Comparison of ENCODE assay signal across 1 cellular context in genomic region chr14:31030406-31030805, GRCh38.
TF ChIP-seq lines count a peak whose summit lies in the region.

No MANE protein-coding gene starts in this region.

TF ChIP-seq in HepG2, 621 proteins besides CTCF, POLR2A, EP300 and RAD21 (continued from another document):
- TF ChIP-seq ZXDC (CRISPR knock-in tag; IDR thresholded peaks at IDR 0.05) (no peak), ZNF30 (CRISPR knock-in tag; IDR thresholded peaks at IDR 0.05) (no peak), SYNCRIP (IDR thresholded peaks at IDR 0.05; ENCODE audit: insufficient read depth, low read depth, low read length) (no peak), ZNF704 (CRISPR knock-in tag; IDR thresholded peaks at IDR 0.05; ENCODE audit: borderline replicate concordance) (no peak), HDAC1 (CRISPR knock-in tag; IDR thresholded peaks at IDR 0.05) (0 out of 2 replicates have a peak, but pooled peaks have one; percentile 19), SIX4 (CRISPR knock-in tag; IDR thresholded peaks at IDR 0.05) (no peak), TFAP4 (IDR thresholded peaks at IDR 0.05; ENCODE audit: borderline replicate concordance, low read depth) (no peak), ZFYVE20 (CRISPR knock-in tag; IDR thresholded peaks at IDR 0.05; ENCODE audit: borderline replicate concordance, low read depth) (no peak), ZNF614 (CRISPR knock-in tag; IDR thresholded peaks at IDR 0.05; ENCODE audit: borderline replicate concordance) (no peak), LBX2 (CRISPR knock-in tag; IDR thresholded peaks at IDR 0.05; ENCODE audit: borderline replicate concordance) (no peak), ZNF205 (CRISPR knock-in tag; IDR thresholded peaks at IDR 0.05) (no peak), ZNF484 (CRISPR knock-in tag; IDR thresholded peaks at IDR 0.05; ENCODE audit: borderline replicate concordance, low read depth) (no peak), KAT7 (CRISPR knock-in tag; IDR thresholded peaks at IDR 0.05; ENCODE audit: borderline replicate concordance) (no peak; the same call in 1 of the 2 replicates), FOXK2 (IDR thresholded peaks at IDR 0.05) (no peak), PPARG (CRISPR knock-in tag; conservative IDR thresholded peaks at IDR 0.05) (no peak), TEAD3 (CRISPR knock-in tag; optimal IDR thresholded peaks at IDR 0.05; ENCODE audit: borderline replicate concordance) (peak; percentile 20), SMARCC2 (IDR thresholded peaks at IDR 0.05) (no peak), ZNF136 (CRISPR knock-in tag; IDR thresholded peaks at IDR 0.05; ENCODE audit: low read depth) (no peak), CREB1 (IDR thresholded peaks at IDR 0.05) (no peak), CREB1 (CRISPR knock-in tag; IDR thresholded peaks at IDR 0.05) (no peak), ZNF263 (CRISPR knock-in tag; IDR thresholded peaks at IDR 0.05) (no peak), JUND (CRISPR knock-in tag; IDR thresholded peaks at IDR 0.05) (no peak), KDM1A (CRISPR knock-in tag; IDR thresholded peaks at IDR 0.05) (no peak), PHF5A (CRISPR knock-in tag; IDR thresholded peaks at IDR 0.05; ENCODE audit: low read depth, unreplicated experiment) (no peak), ZNF317 (CRISPR knock-in tag; IDR thresholded peaks at IDR 0.05) (no peak), HOXA7 (CRISPR knock-in tag; IDR thresholded peaks at IDR 0.05) (no peak), MED1 (CRISPR knock-in tag; IDR thresholded peaks at IDR 0.05) (peak; percentile 18; the same call in 1 of the 2 replicates), RFXAP (CRISPR knock-in tag; IDR thresholded peaks at IDR 0.05; ENCODE audit: borderline replicate concordance) (no peak), EZH2 (conservative IDR thresholded peaks at IDR 0.05; ENCODE audit: low read depth, low read length) (no peak), SMYD3 (CRISPR knock-in tag; IDR thresholded peaks at IDR 0.05) (no peak), NFYB (CRISPR knock-in tag; IDR thresholded peaks at IDR 0.05) (no peak), ZNF281 (CRISPR knock-in tag; IDR thresholded peaks at IDR 0.05; ENCODE audit: borderline replicate concordance) (no peak), STAG1 (CRISPR knock-in tag; IDR thresholded peaks at IDR 0.05) (no peak), U2AF1 (optimal IDR thresholded peaks at IDR 0.05; ENCODE audit: low read depth, low read length) (no peak), REXO4 (CRISPR knock-in tag; IDR thresholded peaks at IDR 0.05; ENCODE audit: borderline replicate concordance) (no peak), NR2C2 (CRISPR knock-in tag; IDR thresholded peaks at IDR 0.05; ENCODE audit: borderline replicate concordance) (no peak), NFKBIZ (CRISPR knock-in tag; IDR thresholded peaks at IDR 0.05) (no peak), ZBTB7B (CRISPR knock-in tag; IDR thresholded peaks at IDR 0.05) (no peak), MZF1 (CRISPR knock-in tag; IDR thresholded peaks at IDR 0.05; ENCODE audit: borderline replicate concordance) (no peak), FOXM1 (CRISPR knock-in tag; IDR thresholded peaks at IDR 0.05) (no peak), KDM4B (CRISPR knock-in tag; IDR thresholded peaks at IDR 0.05) (no peak), ZNF678 (CRISPR knock-in tag; IDR thresholded peaks at IDR 0.05) (no peak), ZNF253 (CRISPR knock-in tag; IDR thresholded peaks at IDR 0.05; ENCODE audit: borderline replicate concordance) (no peak), CENPX (CRISPR knock-in tag; IDR thresholded peaks at IDR 0.05) (no peak)
- TF ChIP-seq, protein P1, sequence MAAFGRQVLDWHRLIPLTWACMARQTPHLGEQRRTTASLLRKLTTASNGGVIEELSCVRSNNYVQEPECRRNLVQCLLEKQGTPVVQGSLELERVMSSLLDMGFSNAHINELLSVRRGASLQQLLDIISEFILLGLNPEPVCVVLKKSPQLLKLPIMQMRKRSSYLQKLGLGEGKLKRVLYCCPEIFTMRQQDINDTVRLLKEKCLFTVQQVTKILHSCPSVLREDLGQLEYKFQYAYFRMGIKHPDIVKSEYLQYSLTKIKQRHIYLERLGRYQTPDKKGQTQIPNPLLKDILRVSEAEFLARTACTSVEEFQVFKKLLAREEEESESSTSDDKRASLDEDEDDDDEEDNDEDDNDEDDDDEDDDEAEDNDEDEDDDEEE (CRISPR knock-in tag; IDR thresholded peaks at IDR 0.05): no peak
- TF ChIP-seq, protein P2, sequence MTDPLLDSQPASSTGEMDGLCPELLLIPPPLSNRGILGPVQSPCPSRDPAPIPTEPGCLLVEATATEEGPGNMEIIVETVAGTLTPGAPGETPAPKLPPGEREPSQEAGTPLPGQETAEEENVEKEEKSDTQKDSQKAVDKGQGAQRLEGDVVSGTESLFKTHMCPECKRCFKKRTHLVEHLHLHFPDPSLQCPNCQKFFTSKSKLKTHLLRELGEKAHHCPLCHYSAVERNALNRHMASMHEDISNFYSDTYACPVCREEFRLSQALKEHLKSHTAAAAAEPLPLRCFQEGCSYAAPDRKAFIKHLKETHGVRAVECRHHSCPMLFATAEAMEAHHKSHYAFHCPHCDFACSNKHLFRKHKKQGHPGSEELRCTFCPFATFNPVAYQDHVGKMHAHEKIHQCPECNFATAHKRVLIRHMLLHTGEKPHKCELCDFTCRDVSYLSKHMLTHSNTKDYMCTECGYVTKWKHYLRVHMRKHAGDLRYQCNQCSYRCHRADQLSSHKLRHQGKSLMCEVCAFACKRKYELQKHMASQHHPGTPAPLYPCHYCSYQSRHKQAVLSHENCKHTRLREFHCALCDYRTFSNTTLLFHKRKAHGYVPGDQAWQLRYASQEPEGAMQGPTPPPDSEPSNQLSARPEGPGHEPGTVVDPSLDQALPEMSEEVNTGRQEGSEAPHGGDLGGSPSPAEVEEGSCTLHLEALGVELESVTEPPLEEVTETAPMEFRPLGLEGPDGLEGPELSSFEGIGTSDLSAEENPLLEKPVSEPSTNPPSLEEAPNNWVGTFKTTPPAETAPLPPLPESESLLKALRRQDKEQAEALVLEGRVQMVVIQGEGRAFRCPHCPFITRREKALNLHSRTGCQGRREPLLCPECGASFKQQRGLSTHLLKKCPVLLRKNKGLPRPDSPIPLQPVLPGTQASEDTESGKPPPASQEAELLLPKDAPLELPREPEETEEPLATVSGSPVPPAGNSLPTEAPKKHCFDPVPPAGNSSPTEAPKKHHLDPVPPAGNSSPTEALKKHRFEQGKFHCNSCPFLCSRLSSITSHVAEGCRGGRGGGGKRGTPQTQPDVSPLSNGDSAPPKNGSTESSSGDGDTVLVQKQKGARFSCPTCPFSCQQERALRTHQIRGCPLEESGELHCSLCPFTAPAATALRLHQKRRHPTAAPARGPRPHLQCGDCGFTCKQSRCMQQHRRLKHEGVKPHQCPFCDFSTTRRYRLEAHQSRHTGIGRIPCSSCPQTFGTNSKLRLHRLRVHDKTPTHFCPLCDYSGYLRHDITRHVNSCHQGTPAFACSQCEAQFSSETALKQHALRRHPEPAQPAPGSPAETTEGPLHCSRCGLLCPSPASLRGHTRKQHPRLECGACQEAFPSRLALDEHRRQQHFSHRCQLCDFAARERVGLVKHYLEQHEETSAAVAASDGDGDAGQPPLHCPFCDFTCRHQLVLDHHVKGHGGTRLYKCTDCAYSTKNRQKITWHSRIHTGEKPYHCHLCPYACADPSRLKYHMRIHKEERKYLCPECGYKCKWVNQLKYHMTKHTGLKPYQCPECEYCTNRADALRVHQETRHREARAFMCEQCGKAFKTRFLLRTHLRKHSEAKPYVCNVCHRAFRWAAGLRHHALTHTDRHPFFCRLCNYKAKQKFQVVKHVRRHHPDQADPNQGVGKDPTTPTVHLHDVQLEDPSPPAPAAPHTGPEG (CRISPR knock-in tag; IDR thresholded peaks at IDR 0.05): no peak
- TF ChIP-seq, protein P3, sequence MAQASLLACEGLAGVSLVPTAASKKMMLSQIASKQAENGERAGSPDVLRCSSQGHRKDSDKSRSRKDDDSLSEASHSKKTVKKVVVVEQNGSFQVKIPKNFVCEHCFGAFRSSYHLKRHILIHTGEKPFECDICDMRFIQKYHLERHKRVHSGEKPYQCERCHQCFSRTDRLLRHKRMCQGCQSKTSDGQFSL (CRISPR knock-in tag; IDR thresholded peaks at IDR 0.05): no peak
TF ChIP-seq in HepG2: peak in this region for 8.
